In the genomic region with DNA sequence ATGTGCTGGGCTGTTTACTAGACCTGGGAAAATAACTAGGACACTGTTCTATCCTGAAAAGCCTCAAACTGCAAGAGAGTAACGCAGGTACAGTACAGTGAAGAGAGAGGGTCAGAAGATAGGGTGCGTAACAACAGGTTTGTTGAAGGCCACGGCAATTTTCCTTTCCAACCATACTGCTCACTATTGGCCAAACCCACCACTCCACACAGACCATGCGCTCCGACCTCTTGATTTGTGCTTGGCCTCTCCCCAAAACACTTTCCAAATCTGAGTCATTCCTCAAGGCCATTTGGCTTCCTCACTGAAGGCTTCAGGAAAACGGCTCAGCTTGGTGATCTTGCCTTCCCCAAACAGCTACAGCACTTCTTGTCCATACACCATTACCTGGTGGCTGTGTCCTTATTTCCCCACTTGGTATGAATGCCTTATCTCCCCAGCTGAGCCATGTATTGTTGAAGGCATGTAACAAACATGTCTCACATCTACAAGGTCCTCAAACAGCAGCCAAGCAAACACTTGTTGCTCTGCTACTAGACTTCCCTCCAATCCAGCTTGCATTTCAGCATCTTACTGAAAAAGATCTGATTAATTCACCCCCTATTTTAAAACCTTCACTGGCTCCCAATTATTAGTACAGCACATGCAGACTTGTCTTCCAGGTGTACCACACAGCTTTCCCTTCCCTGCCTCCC, we compare ENCODE assay signal across 16 cellular contexts. TPM values are rescaled to one million over a fixed set of nuclear protein-coding genes. Genes with fewer than 3 reads are reported as not detected.
DNase-seq lines count a peak whose midpoint lies in the region; FAIRE-seq and TF ChIP-seq lines count a peak whose summit lies in the region.
"Had no signal": no experiment of that assay in that cellular context is flagged by ENCODE, and none has a peak within 500 bp of the region (broad histone marks: within the 10 kb centered on the region; RNA-seq: fewer than 3 reads in every experiment).

No MANE protein-coding gene starts in this region.

- H3K36me3 ChIP-seq in HEK293 (ENCODE audit: control insufficient read depth in 2 of 2, insufficient read depth in 1 of 2, low read length in 2 of 2), result no peaks in the 10 kb centered on the region; a peak in 1 of 3 replicates
- no peaks in the 10 kb centered on the region for H3K36me3 ChIP-seq in endothelial cell of umbilical vein (ENCODE audit: control insufficient read depth in 2 of 2, extremely low read depth in 1 of 2, insufficient read depth in 2 of 2, low read length in 2 of 2)

- peak; percentile 20 for DNase-seq in AG09319 (ENCODE audit: extremely low read depth, low read depth)
- DNase-seq in endothelial cell of umbilical vein (ENCODE audit: low read depth, low spot score), result peak; percentile 6
- DNase-seq in medulla oblongata (ENCODE audit: extremely low spot score), result peak; percentile 37
- no peak for DNase-seq in cerebellum (ENCODE audit: low spot score)
- DNase-seq in GM12892 (ENCODE audit: insufficient read length), result no peak
- no peak for DNase-seq in pons (ENCODE audit: low spot score)
- DNase-seq in activated CD4-positive, alpha-beta T cell treated with anti-CD3 and anti-CD28 coated beads, Interleukin-2, amount 50 U/mL, for 48 hours, result no peak
- DNase-seq: AML-193; amniotic stem cell; DMS53; effector memory CD4-positive, alpha-beta T cell; NCI-H1417; NCI-H510A; occipital lobe; PC-3 had no signal

- peaks cover 47% of the 10 kb centered on the region for H3K79me2 ChIP-seq in endothelial cell of umbilical vein (ENCODE audit: control insufficient read depth, insufficient read depth, low read length)

- no peak overlapping the region for H3K27ac ChIP-seq in HEK293 (ENCODE audit: extremely low read depth, low read depth, low read length)
- no peak overlapping the region for H3K27ac ChIP-seq in endothelial cell of umbilical vein (ENCODE audit: insufficient read depth, low read depth, low read length)

- H3K9ac ChIP-seq in endothelial cell of umbilical vein (replicated peaks; ENCODE audit: extremely low read depth, insufficient read depth, low read length), result no peak overlapping the region

- CTCF ChIA-PET in HEK293 (lab: Yijun Ruan, JAX) (interaction anchor here (0.6 to 0.9 kb wide), 2 partner anchors 60 to 190 kb away, joined by 3 read pairs; no protein-coding TSS in a partner anchor), endothelial cell of umbilical vein (lab: Charles Lee) (no interaction called here)

- H3K9me1 ChIP-seq in endothelial cell of umbilical vein (replicated peaks; ENCODE audit: control insufficient read depth, extremely low read depth, insufficient read depth, low read length), result no peaks in the 10 kb centered on the region

- H4K20me1 ChIP-seq in endothelial cell of umbilical vein (replicated peaks; ENCODE audit: control insufficient read depth, extremely low read depth, insufficient read depth, low read length), result peaks cover 8% of the 10 kb centered on the region

- H3K9me3 ChIP-seq in HEK293 (ENCODE audit: control insufficient read depth, insufficient read depth, low read depth, low read length) (no peaks in the 10 kb centered on the region), endothelial cell of umbilical vein (replicated peaks; ENCODE audit: control insufficient read depth, insufficient read depth, low read length) (no peaks in the 10 kb centered on the region)

- POLR2A ChIA-PET in HEK293 (lab: Yijun Ruan, JAX), result no interaction called here
- POLR2A ChIA-PET in endothelial cell of umbilical vein (lab: Charles Lee), result no interaction called here

- BruUV-seq in endothelial cell of umbilical vein (replicated peaks; lab: Mats Ljungman, UMichigan), result no TSS peak

- TF ChIP-seq CTCF in AG09319 (IDR thresholded peaks at IDR 0.05; ENCODE audit: low read depth, low read length), result no peak
- no peak for TF ChIP-seq CTCF in HEK293 (tag by site-specific recombination; IDR thresholded peaks at IDR 0.05)
- TF ChIP-seq CTCF in endothelial cell of umbilical vein (IDR thresholded peaks at IDR 0.05; ENCODE audit: extremely low read depth in 1 of 2, insufficient read depth in 1 of 2, low read depth in 1 of 2, low read length in 2 of 2), result no peak

- H3K27me3 ChIP-seq in endothelial cell of umbilical vein (ENCODE audit: control insufficient read depth in 2 of 2, insufficient read depth in 2 of 2, low read length in 2 of 2), result no peaks in the 10 kb centered on the region

- TF ChIP-seq POLR2A in endothelial cell of umbilical vein (IDR thresholded peaks at IDR 0.05; ENCODE audit: low read depth, low read length) (no peak), GM12892 (IDR thresholded peaks at IDR 0.05; ENCODE audit: low read depth, low read length) (no peak)

- H3K4me3 ChIP-seq in HEK293 (ENCODE audit: low read depth, low read length), result no peak overlapping the region
- no peak overlapping the region for H3K4me3 ChIP-seq in endothelial cell of umbilical vein (replicated peaks in 1 of 3; ENCODE audit: insufficient read depth in 1 of 3, low read depth in 1 of 3, low read length in 3 of 3)

- dilution Hi-C loops in endothelial cell of umbilical vein (cut with MboI; ENCODE audit: extremely low pct_ligation_motif_present, low sequenced_read_pairs), result no loop called here

- H3K4me1 ChIP-seq in HEK293 (ENCODE audit: control insufficient read depth, insufficient read depth, low read length) (peaks cover 15% of the 10 kb centered on the region), endothelial cell of umbilical vein (ENCODE audit: control insufficient read depth, extremely low read depth, insufficient read depth, low read length) (no peaks in the 10 kb centered on the region)

- H3K4me2 ChIP-seq in endothelial cell of umbilical vein (ENCODE audit: insufficient read depth, low read length), result no peak overlapping the region

- no peak overlapping the region for H2AFZ ChIP-seq in endothelial cell of umbilical vein (ENCODE audit: low read depth, low read length)

- intact Hi-C loops in endothelial cell of umbilical vein (cut with micrococcal nuclease), result loop anchor here (1.0 kb wide), 1 partner anchor 65 kb away; no protein-coding TSS in a partner anchor

- FAIRE-seq in endothelial cell of umbilical vein (lab: Jason Lieb, UNC) (no peak), GM12892 (lab: Jason Lieb, UNC) (no peak)

TF ChIP-seq in HEK293, 187 proteins besides CTCF, POLR2A, EP300 and RAD21 (continues in another document):
- TF ChIP-seq ZNF843 (tag by site-specific recombination; IDR thresholded peaks at IDR 0.05) (no peak), SCRT1 (tag by site-specific recombination; IDR thresholded peaks at IDR 0.05; ENCODE audit: borderline replicate concordance) (peak; percentile 93), ZNF416 (tag by site-specific recombination; IDR thresholded peaks at IDR 0.05) (no peak), SCRT2 (tag by site-specific recombination; IDR thresholded peaks at IDR 0.05) (peak; percentile 98), ZNF558 (tag by site-specific recombination; IDR thresholded peaks at IDR 0.05) (no peak), ZBTB17 (tag by site-specific recombination; IDR thresholded peaks at IDR 0.05) (no peak), ZNF16 (tag by site-specific recombination; IDR thresholded peaks at IDR 0.05; ENCODE audit: low read depth) (no peak), ZNF133 (tag by site-specific recombination; IDR thresholded peaks at IDR 0.05) (no peak)
- TF ChIP-seq, protein P1, sequence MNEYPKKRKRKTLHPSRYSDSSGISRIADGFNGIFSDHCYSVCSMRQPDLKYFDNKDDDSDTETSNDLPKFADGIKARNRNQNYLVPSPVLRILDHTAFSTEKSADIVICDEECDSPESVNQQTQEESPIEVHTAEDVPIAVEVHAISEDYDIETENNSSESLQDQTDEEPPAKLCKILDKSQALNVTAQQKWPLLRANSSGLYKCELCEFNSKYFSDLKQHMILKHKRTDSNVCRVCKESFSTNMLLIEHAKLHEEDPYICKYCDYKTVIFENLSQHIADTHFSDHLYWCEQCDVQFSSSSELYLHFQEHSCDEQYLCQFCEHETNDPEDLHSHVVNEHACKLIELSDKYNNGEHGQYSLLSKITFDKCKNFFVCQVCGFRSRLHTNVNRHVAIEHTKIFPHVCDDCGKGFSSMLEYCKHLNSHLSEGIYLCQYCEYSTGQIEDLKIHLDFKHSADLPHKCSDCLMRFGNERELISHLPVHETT (tag by site-specific recombination; IDR thresholded peaks at IDR 0.05), result no peak

TF ChIP-seq in endothelial cell of umbilical vein, 7 proteins besides CTCF, POLR2A, EP300 and RAD21:
- no peak for TF ChIP-seq FOS (IDR thresholded peaks at IDR 0.05; ENCODE audit: borderline replicate concordance, insufficient read depth, low read length)
- no peak for TF ChIP-seq POLR2AphosphoS5 (IDR thresholded peaks at IDR 0.05; ENCODE audit: insufficient read depth, low read depth, low read length)
- no peak for TF ChIP-seq JUN (IDR thresholded peaks at IDR 0.05; ENCODE audit: borderline replicate concordance, insufficient read depth, insufficient read length, low read depth)

RNA-seq across cellular contexts. Expression of gene TCF20, which starts 40.9 kb away (rescaled TPM):
- total RNA-seq in endothelial cell of umbilical vein, result 36.7 and 38.3 TPM in 2 replicates
- polyA plus RNA-seq in endothelial cell of umbilical vein, result 9.9 and 11.2 TPM in 2 replicates
- polyA plus RNA-seq in endothelial cell of umbilical vein (2011; cell fraction: cytosol; rRNA removed), result 16.7 and 17.2 TPM in 2 replicates
- polyA plus RNA-seq in endothelial cell of umbilical vein (2011; cell fraction: nucleus; rRNA removed), result 16.8 and 19.1 TPM in 2 replicates
- polyA plus RNA-seq in endothelial cell of umbilical vein (2012), result 11.7 and 12.0 TPM in 2 replicates
- polyA minus RNA-seq in endothelial cell of umbilical vein, result 38.9 and 39.0 TPM in 2 replicates
- 32.2 TPM for polyA minus RNA-seq in endothelial cell of umbilical vein (2011; cell fraction: cytosol; rRNA and poly(A)+ RNA removed)
- polyA minus RNA-seq in endothelial cell of umbilical vein (2011; cell fraction: nucleus; rRNA and poly(A)+ RNA removed), result 21.5 and 24.5 TPM in 2 replicates
- total RNA-seq in cerebellum, result 33.2 TPM
- 14.2 TPM for polyA plus RNA-seq in GM12892 (2012; ENCODE audit: missing spikeins)

Comparison
In these comparisons a context has a peak if more than half of its experiments do, and no peak if none do; other contexts are left out.
1. DNase-seq: peak in AG09319 (single experiment), endothelial cell of umbilical vein (single experiment) and medulla oblongata (single experiment); none in cerebellum (single experiment), GM12892 (single experiment), pons (single experiment) and activated CD4-positive, alpha-beta T cell treated with anti-CD3 and anti-CD28 coated beads, Interleukin-2, amount 50 U/mL, for 48 hours (0 of 2).